ENCODE assay signal across 3 cellular contexts in genomic region chr14:41071351-41071750, GRCh38.
"Had no signal": no experiment of that assay in that cellular context is flagged by ENCODE, and none has a peak within 500 bp of the region (broad histone marks: within the 10 kb centered on the region; RNA-seq: fewer than 3 reads in every experiment).

No MANE protein-coding gene starts in this region.

- DNase-seq: GDM1, GF-D8 had no signal

- ATAC-seq: GM12878 had no signal

- H3K4me3 ChIP-seq: GM12878 had no signal
